15 cellular contexts compared by ENCODE assay signal in genomic region chr12:8951744-8952143, GRCh38. TPM values are rescaled to one million over a fixed set of nuclear protein-coding genes. Genes with fewer than 3 reads are reported as not detected.
A peak's percentile ranks its signal among the peaks of the same experiment; 100 is the strongest.
DNase-seq lines count a peak whose midpoint lies in the region; ATAC-seq, FAIRE-seq and TF ChIP-seq lines count a peak whose summit lies in the region.
"Had no signal": no experiment of that assay in that cellular context is flagged by ENCODE, and none has a peak within 500 bp of the region (broad histone marks: within the 10 kb centered on the region; RNA-seq: fewer than 3 reads in every experiment).

No MANE protein-coding gene starts in this region.

- H3K4me1 Mint-ChIP-seq in activated T-cell treated with anti-CD3 and anti-CD28 coated beads, Interleukin-2, amount 50 U/mL, for 72 hours (ENCODE audit: low read depth): peaks cover 70% of the 10 kb centered on the region
- H3K4me1 Mint-ChIP-seq in naive thymus-derived CD8-positive, alpha-beta T cell: peaks cover 37 to 79% (median 67%) of the 10 kb centered on the region in 4 donors

- TF ChIP-seq POLR2A in GM12891 (IDR thresholded peaks at IDR 0.05; ENCODE audit: low read depth, low read length) (no peak), H54 (IDR thresholded peaks at IDR 0.05; ENCODE audit: low read depth, low read length) (no peak)

- H3K27ac Mint-ChIP-seq in activated T-cell treated with anti-CD3 and anti-CD28 coated beads, Interleukin-2, amount 50 U/mL, for 72 hours: no peak overlapping the region
- H3K27ac Mint-ChIP-seq in naive thymus-derived CD8-positive, alpha-beta T cell: peak overlapping the region; percentile 91 to 97 (median 94)

- H3K36me3 ChIP-seq in BLaER1 treated with 17β-estradiol and CSF1 and Interleukin-3, amounts not matched to agents 10 nM and 100 nM: peaks cover 30 to 49% (median 40%) of the 10 kb centered on the region in 11 experiments
- peaks cover 4% of the 10 kb centered on the region for H3K36me3 ChIP-seq in HAP-1 (replicated peaks)
- H3K36me3 ChIP-seq: cardiac muscle cell had no signal

- peak overlapping the region; percentile 63 to 97 for H3K4me3 Mint-ChIP-seq in activated T-cell treated with anti-CD3 and anti-CD28 coated beads, Interleukin-2, amount 50 U/mL, for 72 hours
- peak overlapping the region; percentile 91 to 97 (median 95) for H3K4me3 Mint-ChIP-seq in naive thymus-derived CD8-positive, alpha-beta T cell

- H3K4me2 ChIP-seq in BLaER1 treated with 17β-estradiol and CSF1 and Interleukin-3, amounts not matched to agents 10 nM and 100 nM: peak overlapping the region in 7 of 11 experiments; percentile 71 to 91 (median 83); a peak in 9 of 22 replicates

- H4K20me1 ChIP-seq in BLaER1 treated with 17β-estradiol and CSF1 and Interleukin-3, amounts not matched to agents 10 nM and 100 nM: peaks cover 17 to 22% (median 18%) of the 10 kb centered on the region in 11 experiments; a peak in 21 of 22 replicates

- DNase-seq in GM12891 (ENCODE audit: insufficient read length, low spot score) (no peak), H54 (ENCODE audit: insufficient read length, low spot score) (no peak), HAP-1 (ENCODE audit: low spot score in 2 of 2) (no peak), omental fat pad (ENCODE audit: low spot score) (no peak), frontal cortex (ENCODE audit: low spot score in 2 of 2) (no peak)
- peak; percentile 16 to 37 for DNase-seq in activated T-cell treated with anti-CD3 and anti-CD28 coated beads, Interleukin-2, amount 50 U/mL, for 72 hours
- peak in 3 of 10 donors; percentile 13 to 36 (median 18) for DNase-seq in naive thymus-derived CD8-positive, alpha-beta T cell
- DNase-seq: NCI-H1930, NCI-H526 treated with DMSO at 0.1 percent for 48 hours, psoas muscle had no signal

- peaks cover 36 to 51% (median 49%) of the 10 kb centered on the region in 11 experiments for H3K9me3 ChIP-seq in BLaER1 treated with 17β-estradiol and CSF1 and Interleukin-3, amounts not matched to agents 10 nM and 100 nM (replicated peaks in 1 of 11)
- H3K9me3 ChIP-seq in HAP-1: peaks cover 5% of the 10 kb centered on the region; the same call in 1 of the 2 replicates
- H3K9me3 ChIP-seq: psoas muscle had no signal

- peaks cover 4% of the 10 kb centered on the region in 2 donors for H3K9me3 Mint-ChIP-seq in activated T-cell treated with anti-CD3 and anti-CD28 coated beads, Interleukin-2, amount 50 U/mL, for 72 hours
- H3K9me3 Mint-ChIP-seq in naive thymus-derived CD8-positive, alpha-beta T cell: peaks cover 0 to 10% (median 5%) of the 10 kb centered on the region in 9 donors

- H3K4me1 ChIP-seq in BLaER1 treated with 17β-estradiol and CSF1 and Interleukin-3, amounts not matched to agents 10 nM and 100 nM: peaks cover 20 to 29% (median 27%) of the 10 kb centered on the region in 10 experiments
- peaks cover 4% of the 10 kb centered on the region; the same call in 1 of the 2 replicates for H3K4me1 ChIP-seq in HAP-1

- ATAC-seq in activated T-cell treated with anti-CD3 and anti-CD28 coated beads, Interleukin-2, amount 50 U/mL, for 72 hours (replicated peaks in 1 of 2): no peak
- no peak for ATAC-seq in naive thymus-derived CD8-positive, alpha-beta T cell
- no peak for ATAC-seq in omental fat pad (ENCODE audit: low FRiP score)
- ATAC-seq: psoas muscle had no signal

- H3K36me3 Mint-ChIP-seq in activated T-cell treated with anti-CD3 and anti-CD28 coated beads, Interleukin-2, amount 50 U/mL, for 72 hours (ENCODE audit: insufficient read depth in 2 of 2): peaks cover 11 to 20% of the 10 kb centered on the region in 2 donors
- H3K36me3 Mint-ChIP-seq in naive thymus-derived CD8-positive, alpha-beta T cell: peaks cover 0 to 9% (median 9%) of the 10 kb centered on the region in 3 donors

- FAIRE-seq in GM12891 (lab: Jason Lieb, UNC) (peak; percentile 41), H54 (lab: Jason Lieb, UNC) (no peak), frontal cortex (lab: Jason Lieb, UNC) (no peak)
- FAIRE-seq: GM19239, keratinocyte, TTC549 had no signal

- no peak overlapping the region; a peak in 1 of 22 replicates for H3K27ac ChIP-seq in BLaER1 treated with 17β-estradiol and CSF1 and Interleukin-3, amounts not matched to agents 10 nM and 100 nM
- H3K27ac ChIP-seq: cardiac muscle cell, psoas muscle had no signal

- H3K27me3 Mint-ChIP-seq in activated T-cell treated with anti-CD3 and anti-CD28 coated beads, Interleukin-2, amount 50 U/mL, for 72 hours (ENCODE audit: low read depth): no peaks in the 10 kb centered on the region
- no peaks in the 10 kb centered on the region for H3K27me3 Mint-ChIP-seq in naive thymus-derived CD8-positive, alpha-beta T cell

- no peaks in the 10 kb centered on the region for H3K27me3 ChIP-seq in BLaER1 treated with 17β-estradiol and CSF1 and Interleukin-3, amounts not matched to agents 10 nM and 100 nM
- no peaks in the 10 kb centered on the region for H3K27me3 ChIP-seq in HAP-1 (ENCODE audit: low read depth)
- H3K27me3 ChIP-seq: cardiac muscle cell had no signal

- in situ Hi-C loops in HAP-1 (cut with MboI; ENCODE audit: low sequenced_read_pairs): no loop called here

- peak overlapping the region in 1 of 11 experiments; percentile 94; a peak in 1 of 22 replicates for H3K9ac ChIP-seq in BLaER1 treated with 17β-estradiol and CSF1 and Interleukin-3, amounts not matched to agents 10 nM and 100 nM

- H3K4me3 ChIP-seq in BLaER1 treated with 17β-estradiol and CSF1 and Interleukin-3, amounts not matched to agents 10 nM and 100 nM: 0 out of 20 replicates have a peak overlapping the region, but pooled peaks of 1 of the 10 experiments have one; percentile 92
- H3K4me3 ChIP-seq in HAP-1: no peak overlapping the region
- H3K4me3 ChIP-seq: cardiac muscle cell had no signal

- no peak for TF ChIP-seq CTCF in omental fat pad (IDR thresholded peaks at IDR 0.05)

- POLR2A ChIA-PET in naive thymus-derived CD8-positive, alpha-beta T cell (lab: Charles Lee): interaction anchor here (1.3 to 4.9 kb wide), 7 partner anchors 36 to 98 kb away, joined by 3 to 51 read pairs (median 7); partner anchors contain the start of gene PHC1

TF ChIP-seq in GM12891, 5 proteins besides CTCF, POLR2A, EP300 and RAD21:
- peak; percentile 64 for TF ChIP-seq SPI1 (IDR thresholded peaks at IDR 0.05; ENCODE audit: low read depth, low read length)
- no peak for TF ChIP-seq POU2F2 (IDR thresholded peaks at IDR 0.05; ENCODE audit: low read depth, low read length)
- TF ChIP-seq TAF1 (IDR thresholded peaks at IDR 0.05; ENCODE audit: low read depth, low read length): no peak
- TF ChIP-seq PAX5 (IDR thresholded peaks at IDR 0.05; ENCODE audit: insufficient read depth, low read length, severe bottlenecking): no peak
- TF ChIP-seq POLR2AphosphoS5 (IDR thresholded peaks at IDR 0.05; ENCODE audit: low read depth, low read length): no peak

RNA-seq across cellular contexts. Expression of gene M6PR, which starts 2.3 kb away (rescaled TPM):
- polyA plus RNA-seq in GM12891 (2012; ENCODE audit: low read depth, missing spikeins): 103 TPM
- 100 to 1,000 TPM; 149 to 153 TPM for total RNA-seq in activated T-cell treated with anti-CD3 and anti-CD28 coated beads, Interleukin-2, amount 50 U/mL, for 72 hours
- 100 to 1,000 TPM; 173 to 175 TPM for total RNA-seq in naive thymus-derived CD8-positive, alpha-beta T cell
- 100 to 1,000 TPM; 228 to 260 (median 238) TPM for polyA plus RNA-seq in naive thymus-derived CD8-positive, alpha-beta T cell
- total RNA-seq in omental fat pad: 100 to 1,000 TPM in 3 of 4 donors, 10 to 100 TPM in 1; 87.9 to 141 (median 109) TPM
- 97.4 TPM for total RNA-seq in frontal cortex

RNA-seq across cellular contexts. Expression of gene PHC1, which starts 37.4 kb away (rescaled TPM):
- polyA plus RNA-seq in GM12891 (2012; ENCODE audit: low read depth, missing spikeins): 8.7 TPM
- 10 to 100 TPM; 16.7 to 19.7 TPM for total RNA-seq in activated T-cell treated with anti-CD3 and anti-CD28 coated beads, Interleukin-2, amount 50 U/mL, for 72 hours
- 10 to 100 TPM; 36.3 to 39.2 TPM for total RNA-seq in naive thymus-derived CD8-positive, alpha-beta T cell
- polyA plus RNA-seq in naive thymus-derived CD8-positive, alpha-beta T cell: 10 to 100 TPM; 12.3 to 20.3 (median 15.7) TPM
- total RNA-seq in omental fat pad (10 to 100 TPM; 19.3 to 30.3 (median 25.8) TPM), frontal cortex (24.9 TPM)

RNA-seq across cellular contexts. Expression of gene KLRG1, which starts 37.6 kb away (rescaled TPM):
- 1.5 TPM for polyA plus RNA-seq in GM12891 (2012; ENCODE audit: low read depth, missing spikeins)
- total RNA-seq in activated T-cell treated with anti-CD3 and anti-CD28 coated beads, Interleukin-2, amount 50 U/mL, for 72 hours: 1 to 10 TPM; 2.5 to 5.5 TPM
- total RNA-seq in naive thymus-derived CD8-positive, alpha-beta T cell: 1 to 10 TPM; 4.1 to 5.0 TPM
- 100 to 1,000 TPM in 1 of 3 donors, 10 to 100 TPM in 2; 13.8 to 237 (median 14.7) TPM for polyA plus RNA-seq in naive thymus-derived CD8-positive, alpha-beta T cell
- 10 to 100 TPM in 1 of 4 donors, 1 to 10 TPM in 3; 2.3 to 17.0 (median 6.3) TPM for total RNA-seq in omental fat pad
- total RNA-seq in frontal cortex: 8.6 TPM

Comparison
In these comparisons a context has a peak if more than half of its experiments do, and no peak if none do; other contexts are left out.
1. DNase-seq: peak in activated T-cell treated with anti-CD3 and anti-CD28 coated beads, Interleukin-2, amount 50 U/mL, for 72 hours (2 of 2); none in GM12891 (single experiment), H54 (single experiment), HAP-1 (0 of 2), omental fat pad (single experiment) and frontal cortex (0 of 2).